ENCODE assay signal across 9 cellular contexts in the genomic region with DNA sequence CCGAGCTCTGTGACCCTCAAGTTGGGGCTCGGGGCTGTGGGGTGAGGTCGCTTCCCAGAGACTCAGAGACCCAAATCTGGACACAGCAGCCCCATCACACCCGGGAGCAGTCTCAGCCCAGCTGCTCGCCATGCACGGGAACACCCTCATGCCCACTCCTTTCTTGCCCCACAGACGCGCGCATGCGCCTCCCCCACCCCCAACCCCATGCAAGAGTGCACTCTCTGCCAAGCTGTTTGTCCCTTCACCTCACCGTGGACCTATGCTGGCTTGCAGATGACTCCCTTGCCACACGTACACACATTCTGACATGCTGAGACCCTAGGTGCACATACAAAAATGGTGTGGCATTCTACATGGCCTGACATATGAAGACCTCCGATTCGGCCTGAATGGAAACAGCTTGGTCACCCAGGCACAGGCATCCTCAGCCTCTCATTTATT. TPM values are rescaled to one million over a fixed set of nuclear protein-coding genes. Genes with fewer than 3 reads are reported as not detected.
A peak's percentile ranks its signal among the peaks of the same experiment; 100 is the strongest.
DNase-seq lines count a peak whose midpoint lies in the region; ATAC-seq, FAIRE-seq and TF ChIP-seq lines count a peak whose summit lies in the region.
"Had no signal": no experiment of that assay in that cellular context is flagged by ENCODE, and none has a peak within 500 bp of the region (broad histone marks: within the 10 kb centered on the region; RNA-seq: fewer than 3 reads in every experiment).

No MANE protein-coding gene starts in this region.

- intact Hi-C loops in heart left ventricle (cut with DNase I): no loop called here

- no peak for DNase-seq in HTR-8/SVneo (ENCODE audit: insufficient read length, low spot score)
- peak; percentile 28 for DNase-seq in activated T-cell treated with anti-CD3 and anti-CD28 coated beads, Interleukin-2, amount 50 U/mL, for 4 hours
- peak in 4 of 5 donors; percentile 60 to 77 (median 66) for DNase-seq in heart left ventricle
- no peak for DNase-seq in stimulated activated naive B cell treated with anti-CD40 and anti-IgM and Interleukin-4, amounts not matched to agents 10 μg/mL and 1 μg/mL and 100 μg/mL, for 72 hours
- no peak for DNase-seq in hippocampal formation (lab: John Stamatoyannopoulos, UW)

- no peaks in the 10 kb centered on the region for H3K9me3 ChIP-seq in heart left ventricle

- ATAC-seq in activated T-cell treated with anti-CD3 and anti-CD28 coated beads, Interleukin-2, amount 50 U/mL, for 4 hours: no peak
- ATAC-seq in heart left ventricle (peak; percentile 11 to 31 (median 20)), HG02885 (IDR thresholded peaks at IDR 0.05; ENCODE audit: poor library complexity, unreplicated experiment) (no peak), GM18867 (IDR thresholded peaks at IDR 0.05; ENCODE audit: unreplicated experiment) (no peak), GM18858 (IDR thresholded peaks at IDR 0.05; ENCODE audit: unreplicated experiment) (no peak)
- ATAC-seq in stimulated activated naive B cell treated with anti-CD40 and anti-IgM and Interleukin-4, amounts not matched to agents 10 μg/mL and 1 μg/mL and 100 μg/mL, for 72 hours (replicated peaks): peak; percentile 38

- peak overlapping the region; percentile 47 for H3K4me3 Mint-ChIP-seq in activated T-cell treated with anti-CD3 and anti-CD28 coated beads, Interleukin-2, amount 50 U/mL, for 4 hours
- peak overlapping the region; percentile 71 to 74 for H3K4me3 Mint-ChIP-seq in stimulated activated naive B cell treated with anti-CD40 and anti-IgM and Interleukin-4, amounts not matched to agents 10 μg/mL and 1 μg/mL and 100 μg/mL, for 72 hours

- no peak for TF ChIP-seq POLR2A in heart left ventricle (IDR thresholded peaks at IDR 0.05)

- 5 to 21% (median 7%) methylated on average over 14 of the region's 14 CpGs; no CpG with 5 or more reads in 1 of the 4 donors for WGBS in heart left ventricle, 4 donors

- peaks cover 2% of the 10 kb centered on the region for H3K27me3 Mint-ChIP-seq in activated T-cell treated with anti-CD3 and anti-CD28 coated beads, Interleukin-2, amount 50 U/mL, for 4 hours (ENCODE audit: low read depth)
- H3K27me3 Mint-ChIP-seq in stimulated activated naive B cell treated with anti-CD40 and anti-IgM and Interleukin-4, amounts not matched to agents 10 μg/mL and 1 μg/mL and 100 μg/mL, for 72 hours: no peaks in the 10 kb centered on the region

- no peaks in the 10 kb centered on the region for H3K9me3 Mint-ChIP-seq in activated T-cell treated with anti-CD3 and anti-CD28 coated beads, Interleukin-2, amount 50 U/mL, for 4 hours
- no peaks in the 10 kb centered on the region for H3K9me3 Mint-ChIP-seq in stimulated activated naive B cell treated with anti-CD40 and anti-IgM and Interleukin-4, amounts not matched to agents 10 μg/mL and 1 μg/mL and 100 μg/mL, for 72 hours

- H3K27ac Mint-ChIP-seq in stimulated activated naive B cell treated with anti-CD40 and anti-IgM and Interleukin-4, amounts not matched to agents 10 μg/mL and 1 μg/mL and 100 μg/mL, for 72 hours: peak overlapping the region; percentile 86

- no peaks in the 10 kb centered on the region for H3K36me3 ChIP-seq in heart left ventricle

- peak overlapping the region in 11 of 12 donors; percentile 42 to 66 (median 62) for H3K4me3 ChIP-seq in heart left ventricle

- H3K27me3 ChIP-seq in heart left ventricle: no peaks in the 10 kb centered on the region

- peak; percentile 93 for FAIRE-seq in HTR-8/SVneo (lab: Jason Lieb, UNC)

- peaks cover 0 to 52% (median 34%) of the 10 kb centered on the region in 12 donors for H3K4me1 ChIP-seq in heart left ventricle

- no peaks in the 10 kb centered on the region for H3K36me3 Mint-ChIP-seq in activated T-cell treated with anti-CD3 and anti-CD28 coated beads, Interleukin-2, amount 50 U/mL, for 4 hours (ENCODE audit: insufficient read depth)
- H3K36me3 Mint-ChIP-seq in stimulated activated naive B cell treated with anti-CD40 and anti-IgM and Interleukin-4, amounts not matched to agents 10 μg/mL and 1 μg/mL and 100 μg/mL, for 72 hours: no peaks in the 10 kb centered on the region

- peak overlapping the region; percentile 51 to 94 (median 84) for H3K27ac ChIP-seq in heart left ventricle

- no peak for TF ChIP-seq CTCF in heart left ventricle (IDR thresholded peaks at IDR 0.05)

- peaks cover 57% of the 10 kb centered on the region for H3K4me1 Mint-ChIP-seq in activated T-cell treated with anti-CD3 and anti-CD28 coated beads, Interleukin-2, amount 50 U/mL, for 4 hours (ENCODE audit: low read depth)
- H3K4me1 Mint-ChIP-seq in stimulated activated naive B cell treated with anti-CD40 and anti-IgM and Interleukin-4, amounts not matched to agents 10 μg/mL and 1 μg/mL and 100 μg/mL, for 72 hours: peaks cover 27 to 41% of the 10 kb centered on the region in 2 donors

RNA-seq across cellular contexts. Expression of a gene that starts 0.5 kb away (rescaled TPM):
- total RNA-seq in activated T-cell treated with anti-CD3 and anti-CD28 coated beads, Interleukin-2, amount 50 U/mL, for 4 hours: 1 to 10 TPM in 1 of 3 donors, under 1 TPM in 2; 0.65 to 1.5 (median 0.82) TPM
- total RNA-seq in heart left ventricle: 10 to 100 TPM in 5 of 9 donors, 1 to 10 TPM in 4; 6.5 to 33.1 (median 11.8) TPM
- polyA plus RNA-seq in heart left ventricle: 10 to 100 TPM in 1 of 2 donors, 1 to 10 TPM in 1; 6.0 to 19.9 TPM
- total RNA-seq: HT-29 had no signal

RNA-seq across cellular contexts. Expression of a gene that starts 18.9 kb away (rescaled TPM):
- 1 to 10 TPM; 1.4 to 2.2 (median 1.7) TPM for total RNA-seq in activated T-cell treated with anti-CD3 and anti-CD28 coated beads, Interleukin-2, amount 50 U/mL, for 4 hours
- 1 to 10 TPM in 8 of 9 donors, under 1 TPM in 1; 0.99 to 5.2 (median 1.5) TPM for total RNA-seq in heart left ventricle
- polyA plus RNA-seq in heart left ventricle: 1 to 10 TPM; 1.3 to 2.9 TPM

RNA-seq across cellular contexts. Expression of a gene that starts 25.6 kb away (rescaled TPM):
- under 1 TPM in 1 of 3 donors, not detected in 2; 0.11 TPM for total RNA-seq in activated T-cell treated with anti-CD3 and anti-CD28 coated beads, Interleukin-2, amount 50 U/mL, for 4 hours
- total RNA-seq in heart left ventricle: 1 to 10 TPM in 1 of 9 donors, under 1 TPM in 3, not detected in 5; 0.09 to 7.9 (median 0.18) TPM
- polyA plus RNA-seq in heart left ventricle: under 1 TPM; 0.08 TPM

RNA-seq across cellular contexts. Expression of a gene that starts 27.6 kb away (rescaled TPM):
- total RNA-seq in activated T-cell treated with anti-CD3 and anti-CD28 coated beads, Interleukin-2, amount 50 U/mL, for 4 hours: 100 to 1,000 TPM in 1 of 3 donors, 10 to 100 TPM in 2; 91.1 to 105 (median 94.9) TPM
- total RNA-seq in heart left ventricle: 10 to 100 TPM in 8 of 9 donors, 1 to 10 TPM in 1; 9.7 to 39.2 (median 16.5) TPM
- 10 to 100 TPM; 24.7 to 77.4 TPM for polyA plus RNA-seq in heart left ventricle

RNA-seq across cellular contexts. Expression of a gene that starts 28.4 kb away (rescaled TPM):
- 100 to 1,000 TPM; 154 to 170 (median 159) TPM for total RNA-seq in activated T-cell treated with anti-CD3 and anti-CD28 coated beads, Interleukin-2, amount 50 U/mL, for 4 hours
- total RNA-seq in heart left ventricle: 10 to 100 TPM; 41.6 to 93.0 (median 65.3) TPM
- polyA plus RNA-seq in heart left ventricle: 100 to 1,000 TPM in 1 of 2 donors, 10 to 100 TPM in 1; 49.9 to 136 TPM

Comparison
In these comparisons a context has a peak if more than half of its experiments do, and no peak if none do; other contexts are left out.
1. DNase-seq: peak in activated T-cell treated with anti-CD3 and anti-CD28 coated beads, Interleukin-2, amount 50 U/mL, for 4 hours (single experiment) and heart left ventricle (4 of 5); none in HTR-8/SVneo (single experiment), stimulated activated naive B cell treated with anti-CD40 and anti-IgM and Interleukin-4, amounts not matched to agents 10 μg/mL and 1 μg/mL and 100 μg/mL, for 72 hours (single experiment) and hippocampal formation (0 of 2).
2. ATAC-seq: peak in heart left ventricle (4 of 4) and stimulated activated naive B cell treated with anti-CD40 and anti-IgM and Interleukin-4, amounts not matched to agents 10 μg/mL and 1 μg/mL and 100 μg/mL, for 72 hours (2 of 2); none in activated T-cell treated with anti-CD3 and anti-CD28 coated beads, Interleukin-2, amount 50 U/mL, for 4 hours (0 of 2), HG02885 (single experiment), GM18867 (single experiment) and GM18858 (single experiment).